Comparison of ENCODE assay signal across 9 cellular contexts in genomic region chr13:94362411-94362909, GRCh38.
DNase-seq lines count a peak whose midpoint lies in the region; ATAC-seq and TF ChIP-seq lines count a peak whose summit lies in the region.
"Had no signal": no experiment of that assay in that cellular context is flagged by ENCODE, and none has a peak within 500 bp of the region (broad histone marks: within the 10 kb centered on the region; RNA-seq: fewer than 3 reads in every experiment).

No MANE protein-coding gene starts in this region.

- POLR2A ChIA-PET in activated B cell treated with CpG ODN at 0.5 μM for 24 hours (lab: Charles Lee): no interaction called here

- H3K4me1 Mint-ChIP-seq in CD14-positive monocyte (no peaks in the 10 kb centered on the region), activated B cell treated with CpG ODN at 0.5 μM for 24 hours (no peaks in the 10 kb centered on the region)
- H3K4me1 Mint-ChIP-seq in central memory CD8-positive, alpha-beta T cell: no peaks in the 10 kb centered on the region

- peak; percentile 53 for DNase-seq in CD14-positive monocyte (ENCODE audit: low spot score)
- DNase-seq in GM19238 (ENCODE audit: insufficient read length, low spot score): peak; percentile 39
- peak; percentile 89 for DNase-seq in NCI-H2227 treated with DMSO at 0.1 percent for 48 hours (lab: John Stamatoyannopoulos, UW)
- no peak for DNase-seq in activated B cell treated with CpG ODN at 0.5 μM for 24 hours
- DNase-seq in central memory CD8-positive, alpha-beta T cell (ENCODE audit: low spot score in 2 of 2): peak; percentile 37 to 58
- DNase-seq in left colon: peak; percentile 23 to 37
- DNase-seq in stimulated activated CD4-positive, alpha-beta T cell treated with anti-CD3 and anti-CD28 coated beads, Interleukin-4, amount 100 ng/mL, for 4 hours: peak; percentile 30 to 73

- CTCF ChIA-PET in activated B cell treated with CpG ODN at 0.5 μM for 24 hours (lab: Charles Lee): interaction anchor here (0.6 to 1.2 kb wide), 3 partner anchors 39 to 255 kb away, joined by 3 to 6 read pairs (median 3); no protein-coding TSS in a partner anchor

- H3K4me3 Mint-ChIP-seq in CD14-positive monocyte (no peak overlapping the region), activated B cell treated with CpG ODN at 0.5 μM for 24 hours (no peak overlapping the region)
- no peak overlapping the region for H3K4me3 Mint-ChIP-seq in central memory CD8-positive, alpha-beta T cell
- H3K4me3 Mint-ChIP-seq: T-helper 1 cell treated with Interleukin-12 subunit alpha and Interleukin-12 subunit beta and Interleukin-4 antibody, amounts not matched to agents 30 μg/mL and 1 μg/mL, for 36 hours had no signal

- intact Hi-C loops in CD14-positive monocyte (cut with micrococcal nuclease) (no loop called here), activated B cell treated with CpG ODN at 0.5 μM for 24 hours (cut with micrococcal nuclease) (loop anchor here (1.0 kb wide), 1 partner anchor 255 kb away; no protein-coding TSS in a partner anchor), left colon (cut with DNase I, micrococcal nuclease) (no loop called here)

- ATAC-seq in HG03196 (IDR thresholded peaks at IDR 0.05; ENCODE audit: unreplicated experiment) (peak; percentile 95), activated B cell treated with CpG ODN at 0.5 μM for 24 hours (ENCODE audit: low read depth) (peak; percentile 69), left colon (peak; percentile 87)
- ATAC-seq in central memory CD8-positive, alpha-beta T cell (replicated peaks; ENCODE audit: extremely low read depth, poor library complexity, severe bottlenecking): peak; percentile 86

- H3K9me3 Mint-ChIP-seq in CD14-positive monocyte: peaks cover 0 to 2% (median 0%) of the 10 kb centered on the region in 7 donors
- H3K9me3 Mint-ChIP-seq in activated B cell treated with CpG ODN at 0.5 μM for 24 hours: no peaks in the 10 kb centered on the region
- no peaks in the 10 kb centered on the region for H3K9me3 Mint-ChIP-seq in central memory CD8-positive, alpha-beta T cell
- H3K9me3 Mint-ChIP-seq: T-helper 1 cell treated with Interleukin-12 subunit alpha and Interleukin-12 subunit beta and Interleukin-4 antibody, amounts not matched to agents 30 μg/mL and 1 μg/mL, for 36 hours had no signal

- H3K27me3 Mint-ChIP-seq in CD14-positive monocyte (ENCODE audit: low read depth in 3 of 3) (peaks cover 0 to 3% (median 3%) of the 10 kb centered on the region in 3 donors), activated B cell treated with CpG ODN at 0.5 μM for 24 hours (no peaks in the 10 kb centered on the region)
- peaks cover 15% of the 10 kb centered on the region for H3K27me3 Mint-ChIP-seq in central memory CD8-positive, alpha-beta T cell

- H3K27ac Mint-ChIP-seq in CD14-positive monocyte (peak overlapping the region in 1 of 7 donors; percentile 35), activated B cell treated with CpG ODN at 0.5 μM for 24 hours (no peak overlapping the region)
- no peak overlapping the region for H3K27ac Mint-ChIP-seq in central memory CD8-positive, alpha-beta T cell (ENCODE audit: low read depth)
- H3K27ac Mint-ChIP-seq: T-helper 1 cell treated with Interleukin-12 subunit alpha and Interleukin-12 subunit beta and Interleukin-4 antibody, amounts not matched to agents 30 μg/mL and 1 μg/mL, for 36 hours had no signal

- TF ChIP-seq CTCF in CD14-positive monocyte (IDR thresholded peaks at IDR 0.05) (peak; percentile 85), activated B cell treated with CpG ODN at 0.5 μM for 24 hours (IDR thresholded peaks at IDR 0.05) (peak; percentile 57)

- H3K36me3 Mint-ChIP-seq in CD14-positive monocyte: no peaks in the 10 kb centered on the region
- no peaks in the 10 kb centered on the region for H3K36me3 Mint-ChIP-seq in activated B cell treated with CpG ODN at 0.5 μM for 24 hours (ENCODE audit: low read depth)
- H3K36me3 Mint-ChIP-seq in central memory CD8-positive, alpha-beta T cell (ENCODE audit: insufficient read depth): no peaks in the 10 kb centered on the region
